ENCODE assay signal across 20 cellular contexts in the genomic region with DNA sequence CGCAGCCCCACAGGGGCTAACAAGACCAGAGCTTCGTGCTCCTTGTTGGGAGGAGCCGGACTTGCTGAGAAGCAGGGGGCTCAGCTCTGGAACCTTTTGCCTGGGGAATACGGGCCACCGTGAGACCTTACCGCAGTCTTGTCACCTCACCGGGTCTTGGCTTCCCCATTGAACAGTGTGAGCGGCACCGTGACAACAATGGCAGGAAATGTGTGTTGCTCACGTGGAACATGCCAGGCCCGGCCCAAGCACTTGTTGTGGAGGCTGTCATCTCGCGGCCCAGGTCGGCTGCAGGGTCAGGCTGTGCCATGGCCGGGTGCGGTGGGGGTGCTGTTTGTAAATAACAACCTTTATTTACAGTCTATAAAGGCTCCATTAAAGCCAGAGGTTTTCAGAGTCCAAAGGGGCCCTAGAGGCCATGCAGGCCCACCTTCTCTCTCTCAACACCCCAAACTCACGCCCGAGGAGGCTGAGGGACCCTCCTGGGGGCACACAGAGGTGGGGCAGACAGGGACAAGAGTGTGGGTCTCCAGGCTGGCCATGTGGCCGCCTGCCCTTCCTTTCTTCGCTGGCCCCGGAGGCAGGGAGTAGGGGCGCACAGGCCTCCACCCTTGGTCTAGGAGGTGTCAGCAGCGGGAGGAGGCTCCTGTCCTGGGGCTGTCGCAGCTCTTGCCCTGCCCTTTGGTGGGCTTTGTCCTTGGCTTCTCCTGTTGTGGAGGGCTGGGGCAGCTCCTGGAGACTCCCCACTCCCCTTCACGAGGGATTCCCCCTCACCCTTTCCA.
DNase-seq lines count a peak whose midpoint lies in the region; ATAC-seq and TF ChIP-seq lines count a peak whose summit lies in the region.
"Had no signal": no experiment of that assay in that cellular context is flagged by ENCODE, and none has a peak within 500 bp of the region (broad histone marks: within the 10 kb centered on the region; RNA-seq: fewer than 3 reads in every experiment).

No MANE protein-coding gene starts in this region.

- peaks cover 12% of the 10 kb centered on the region for H3K27me3 Mint-ChIP-seq in endothelial cell (ENCODE audit: unreplicated experiment)
- H3K27me3 Mint-ChIP-seq in natural killer cell (ENCODE audit: low read depth in 2 of 2) = peaks cover 10 to 18% of the 10 kb centered on the region in 2 donors

- H3K4me1 Mint-ChIP-seq in endothelial cell (ENCODE audit: unreplicated experiment) = peaks cover 30% of the 10 kb centered on the region
- peaks cover 66 to 81% of the 10 kb centered on the region in 2 donors for H3K4me1 Mint-ChIP-seq in natural killer cell
- H3K4me1 Mint-ChIP-seq: CD14-positive monocyte had no signal

- ATAC-seq in natural killer cell = peak; percentile 64 to 73 (median 70)

- no peaks in the 10 kb centered on the region for H3K9me3 Mint-ChIP-seq in endothelial cell (ENCODE audit: unreplicated experiment)
- no peaks in the 10 kb centered on the region for H3K9me3 Mint-ChIP-seq in natural killer cell

- DNase-seq in stimulated activated CD8-positive, alpha-beta memory T cell treated with anti-CD3 and anti-CD28 coated beads, Interleukin-7, amount 100 ng/mL, for 4 hours (ENCODE audit: low read depth in 2 of 2) = peak; percentile 6 to 17
- no peak for DNase-seq in stimulated activated CD8-positive, alpha-beta memory T cell treated with anti-CD3 and anti-CD28 coated beads, Interleukin-4, amount 100 ng/mL, for 48 hours
- DNase-seq in endothelial cell (ENCODE audit: low spot score) (peak; percentile 51), natural killer cell (peak; percentile 35), cerebellum (ENCODE audit: low spot score) (no peak), NCI-H1694 (lab: John Stamatoyannopoulos, UW) (no peak)
- DNase-seq in effector CD8-positive, alpha-beta T cell (lab: John Stamatoyannopoulos, UW) = no peak
- no peak for DNase-seq in central memory CD4-positive, alpha-beta T cell
- DNase-seq: 8988T, AML-193, GOT3, Karpas-422, MV-4-11, NCI-H1105 treated with DMSO at 0.1 percent for 48 hours, NCI-H1694 treated with DMSO at 0.1 percent for 48 hours, NCI-H446, NCI-H526, Right ventricle myocardium superior had no signal

- no peaks in the 10 kb centered on the region for H3K36me3 Mint-ChIP-seq in endothelial cell (ENCODE audit: low read depth, unreplicated experiment)
- no peaks in the 10 kb centered on the region for H3K36me3 Mint-ChIP-seq in natural killer cell
- H3K36me3 Mint-ChIP-seq: CD14-positive monocyte, IgD-negative memory B cell had no signal

- TF ChIP-seq CTCF in endothelial cell (IDR thresholded peaks at IDR 0.05; ENCODE audit: unreplicated experiment) = no peak
- TF ChIP-seq CTCF in natural killer cell (IDR thresholded peaks at IDR 0.05) = no peak

- intact Hi-C loops in natural killer cell (cut with micrococcal nuclease) = no loop called here

- H3K27ac Mint-ChIP-seq in endothelial cell (ENCODE audit: unreplicated experiment) = no peak overlapping the region
- H3K27ac Mint-ChIP-seq in natural killer cell = peak overlapping the region; percentile 21 to 75
- H3K27ac Mint-ChIP-seq: CD14-positive monocyte, IgD-negative memory B cell had no signal

- H3K4me3 Mint-ChIP-seq in endothelial cell (ENCODE audit: unreplicated experiment) (no peak overlapping the region), natural killer cell (peak overlapping the region; percentile 59)
- H3K4me3 Mint-ChIP-seq: IgD-negative memory B cell had no signal

Comparison
In these comparisons a context has a peak if more than half of its experiments do, and no peak if none do; other contexts are left out.
1. DNase-seq: peak in stimulated activated CD8-positive, alpha-beta memory T cell treated with anti-CD3 and anti-CD28 coated beads, Interleukin-7, amount 100 ng/mL, for 4 hours (2 of 2), endothelial cell (single experiment) and natural killer cell (single experiment); none in stimulated activated CD8-positive, alpha-beta memory T cell treated with anti-CD3 and anti-CD28 coated beads, Interleukin-4, amount 100 ng/mL, for 48 hours (single experiment), cerebellum (single experiment), effector CD8-positive, alpha-beta T cell (single experiment), central memory CD4-positive, alpha-beta T cell (single experiment) and NCI-H1694 (single experiment).